Comparison of ENCODE assay signal across 12 cellular contexts in genomic region chr2:234438322-234438977, GRCh38. TPM values are rescaled to one million over a fixed set of nuclear protein-coding genes. Genes with fewer than 3 reads are reported as not detected.
DNase-seq lines count a peak whose midpoint lies in the region; ATAC-seq and TF ChIP-seq lines count a peak whose summit lies in the region.
"Had no signal": no experiment of that assay in that cellular context is flagged by ENCODE, and none has a peak within 500 bp of the region (broad histone marks: within the 10 kb centered on the region; RNA-seq: fewer than 3 reads in every experiment).

No MANE protein-coding gene starts in this region.

- no peak for DNase-seq in activated naive CD4-positive, alpha-beta T cell (lab: John Stamatoyannopoulos, UW)
- no peak for DNase-seq in effector memory CD4-positive, alpha-beta T cell
- DNase-seq in aorta (no peak), SW 1271 (lab: John Stamatoyannopoulos, UW) (no peak)
- no peak for DNase-seq in effector CD8-positive, alpha-beta T cell (lab: John Stamatoyannopoulos, UW)
- DNase-seq: amniotic stem cell, H7 had no signal

- peak overlapping the region; percentile 96 for H3K27ac Mint-ChIP-seq in activated naive CD4-positive, alpha-beta T cell treated with anti-CD3 and anti-CD28 coated beads, Interleukin-2, amount 50 U/mL, for 24 hours
- peak overlapping the region; percentile 69 for H3K27ac Mint-ChIP-seq in stimulated activated naive CD8-positive, alpha-beta T cell treated with anti-CD3 and anti-CD28 coated beads, Interleukin-15, Interleukin-2, amounts not matched to agents 100 ng/mL and 50 ng/mL, for 24 hours

- H3K27me3 Mint-ChIP-seq in activated naive CD4-positive, alpha-beta T cell treated with anti-CD3 and anti-CD28 coated beads, Interleukin-2, amount 50 U/mL, for 24 hours = no peaks in the 10 kb centered on the region
- H3K27me3 Mint-ChIP-seq in stimulated activated naive CD8-positive, alpha-beta T cell treated with anti-CD3 and anti-CD28 coated beads, Interleukin-15, Interleukin-2, amounts not matched to agents 100 ng/mL and 50 ng/mL, for 24 hours = no peaks in the 10 kb centered on the region

- H3K4me1 Mint-ChIP-seq in activated naive CD4-positive, alpha-beta T cell treated with anti-CD3 and anti-CD28 coated beads, Interleukin-2, amount 50 U/mL, for 24 hours = peaks cover 84% of the 10 kb centered on the region
- peaks cover 67% of the 10 kb centered on the region for H3K4me1 Mint-ChIP-seq in stimulated activated naive CD8-positive, alpha-beta T cell treated with anti-CD3 and anti-CD28 coated beads, Interleukin-15, Interleukin-2, amounts not matched to agents 100 ng/mL and 50 ng/mL, for 24 hours (ENCODE audit: low read depth)

- no peak for TF ChIP-seq CTCF in OCI-LY1 (IDR thresholded peaks at IDR 0.05; ENCODE audit: low read length)

- H3K4me1 ChIP-seq in OCI-LY1 (ENCODE audit: insufficient read depth, low read length, severe bottlenecking) (peaks cover 25% of the 10 kb centered on the region), aorta (ENCODE audit: control insufficient read depth in 1 of 2, insufficient read depth in 2 of 2, low read length in 2 of 2) (no peaks in the 10 kb centered on the region)
- peaks cover 32% of the 10 kb centered on the region for H3K4me1 ChIP-seq in effector memory CD4-positive, alpha-beta T cell (ENCODE audit: control insufficient read depth, insufficient read depth, low read length, poor library complexity, severe bottlenecking)

- H3K4me3 ChIP-seq in OCI-LY1 (ENCODE audit: low read depth, low read length, poor library complexity, severe bottlenecking) = no peak overlapping the region
- H3K4me3 ChIP-seq in effector memory CD4-positive, alpha-beta T cell (ENCODE audit: insufficient read depth, low read depth, low read length, poor library complexity, severe bottlenecking) = no peak overlapping the region
- H3K4me3 ChIP-seq in aorta (ENCODE audit: low read length in 2 of 2) = no peak overlapping the region
- H3K4me3 ChIP-seq: skin epidermis had no signal

- peak overlapping the region; percentile 77 for H3K4me3 Mint-ChIP-seq in activated naive CD4-positive, alpha-beta T cell treated with anti-CD3 and anti-CD28 coated beads, Interleukin-2, amount 50 U/mL, for 24 hours
- peak overlapping the region; percentile 39 for H3K4me3 Mint-ChIP-seq in stimulated activated naive CD8-positive, alpha-beta T cell treated with anti-CD3 and anti-CD28 coated beads, Interleukin-15, Interleukin-2, amounts not matched to agents 100 ng/mL and 50 ng/mL, for 24 hours

- H2AFZ ChIP-seq in OCI-LY1 (ENCODE audit: low read length) = no peak overlapping the region

- no peaks in the 10 kb centered on the region for H3K9me3 ChIP-seq in OCI-LY1 (ENCODE audit: low read length)
- H3K9me3 ChIP-seq in effector memory CD4-positive, alpha-beta T cell (ENCODE audit: control insufficient read depth, low read length) = no peaks in the 10 kb centered on the region
- no peaks in the 10 kb centered on the region for H3K9me3 ChIP-seq in aorta (ENCODE audit: control insufficient read depth, low read length)

- intact Hi-C loops in aorta (cut with DNase I) = no loop called here

- H3K9me2 ChIP-seq in OCI-LY1 (ENCODE audit: low read depth, low read length) = no peaks in the 10 kb centered on the region

- H4K20me1 ChIP-seq in OCI-LY1 (ENCODE audit: insufficient read depth, low read length) = no peaks in the 10 kb centered on the region

- H3K27ac ChIP-seq in OCI-LY1 (ENCODE audit: low read depth, low read length, poor library complexity, severe bottlenecking) = peak overlapping the region; percentile 41
- H3K27ac ChIP-seq in effector memory CD4-positive, alpha-beta T cell (ENCODE audit: insufficient read depth, low read length, poor library complexity, severe bottlenecking) = peak overlapping the region; percentile 20
- no peak overlapping the region for H3K27ac ChIP-seq in aorta (ENCODE audit: low read depth in 1 of 2, low read length in 2 of 2)
- H3K27ac ChIP-seq: epithelial cell of prostate had no signal

- no peaks in the 10 kb centered on the region for H3K36me3 Mint-ChIP-seq in activated naive CD4-positive, alpha-beta T cell treated with anti-CD3 and anti-CD28 coated beads, Interleukin-2, amount 50 U/mL, for 24 hours
- H3K36me3 Mint-ChIP-seq in stimulated activated naive CD8-positive, alpha-beta T cell treated with anti-CD3 and anti-CD28 coated beads, Interleukin-15, Interleukin-2, amounts not matched to agents 100 ng/mL and 50 ng/mL, for 24 hours (ENCODE audit: low read depth) = no peaks in the 10 kb centered on the region

- no peaks in the 10 kb centered on the region for H3F3A ChIP-seq in OCI-LY1 (ENCODE audit: insufficient read depth, low read length)

- no peak overlapping the region for H3K4me2 ChIP-seq in OCI-LY1 (ENCODE audit: low read length)

- H3K9me3 Mint-ChIP-seq in activated naive CD4-positive, alpha-beta T cell treated with anti-CD3 and anti-CD28 coated beads, Interleukin-2, amount 50 U/mL, for 24 hours = no peaks in the 10 kb centered on the region
- H3K9me3 Mint-ChIP-seq in stimulated activated naive CD8-positive, alpha-beta T cell treated with anti-CD3 and anti-CD28 coated beads, Interleukin-15, Interleukin-2, amounts not matched to agents 100 ng/mL and 50 ng/mL, for 24 hours = no peaks in the 10 kb centered on the region

- H3K79me2 ChIP-seq in OCI-LY1 (ENCODE audit: insufficient read depth, low read length) = no peaks in the 10 kb centered on the region

- H3K36me3 ChIP-seq in OCI-LY1 (ENCODE audit: insufficient read depth, low read length) (no peaks in the 10 kb centered on the region), aorta (ENCODE audit: control insufficient read depth in 1 of 2, insufficient read depth in 2 of 2, low read length in 1 of 2) (no peaks in the 10 kb centered on the region)
- H3K36me3 ChIP-seq in effector memory CD4-positive, alpha-beta T cell (ENCODE audit: control insufficient read depth, insufficient read depth, low read length) = no peaks in the 10 kb centered on the region

- WGBS in aorta, 2 donors = 76 to 78% methylated on average over 13 of the region's 13 CpGs

- H3K9ac ChIP-seq in OCI-LY1 (ENCODE audit: low read length) = no peak overlapping the region

- no peak for ATAC-seq in aorta (ENCODE audit: low FRiP score)

- no peaks in the 10 kb centered on the region for H3K27me3 ChIP-seq in OCI-LY1 (ENCODE audit: insufficient read depth, low read length)
- H3K27me3 ChIP-seq in effector memory CD4-positive, alpha-beta T cell (replicated peaks; ENCODE audit: control insufficient read depth, insufficient read depth, low read length, poor library complexity, severe bottlenecking) = no peaks in the 10 kb centered on the region
- no peaks in the 10 kb centered on the region for H3K27me3 ChIP-seq in aorta (ENCODE audit: control insufficient read depth in 1 of 2, insufficient read depth in 2 of 2, low read length in 1 of 2)

RNA-seq across cellular contexts. Expression of gene ARL4C, which starts 58.4 kb away (rescaled TPM):
- total RNA-seq in aorta = 10 to 100 TPM; 10.8 to 12.5 TPM
- 1 to 10 TPM; 6.8 to 7.2 TPM for polyA plus RNA-seq in aorta

Comparison
In these comparisons a context has a peak if more than half of its experiments do, and no peak if none do; other contexts are left out.
1. H3K27ac ChIP-seq: peak in OCI-LY1 (single experiment) and effector memory CD4-positive, alpha-beta T cell (single experiment); none in aorta (0 of 2).